In genomic region chr17:55532670-55533069, GRCh38 we compare ENCODE assay signal across 11 cellular contexts. TPM values are rescaled to one million over a fixed set of nuclear protein-coding genes. Genes with fewer than 3 reads are reported as not detected.
"Had no signal": no experiment of that assay in that cellular context is flagged by ENCODE, and none has a peak within 500 bp of the region (broad histone marks: within the 10 kb centered on the region; RNA-seq: fewer than 3 reads in every experiment).

No MANE protein-coding gene starts in this region.

- ATAC-seq: HCT116 had no signal

- DNase-seq: GM23248, GOT3, H7, HFFc6, KBM-7 had no signal

- H2AFZ ChIP-seq: GM23248 had no signal

- H3K9ac ChIP-seq: GM23248 had no signal

- H3K4me3 ChIP-seq: GM23248, HAP-1 had no signal

- H3K27ac ChIP-seq: GM23248, HL-60 had no signal

- H3K36me3 ChIP-seq: HAP-1 had no signal

RNA-seq across cellular contexts. Expression of gene SMIM36, which starts 21.4 kb away (rescaled TPM):
- total RNA-seq: GM23248, H4, H7, HFFc6, HT1080 had no signal
- polyA plus RNA-seq: GM23248, IgD-negative memory B cell had no signal
